In the genomic region with DNA sequence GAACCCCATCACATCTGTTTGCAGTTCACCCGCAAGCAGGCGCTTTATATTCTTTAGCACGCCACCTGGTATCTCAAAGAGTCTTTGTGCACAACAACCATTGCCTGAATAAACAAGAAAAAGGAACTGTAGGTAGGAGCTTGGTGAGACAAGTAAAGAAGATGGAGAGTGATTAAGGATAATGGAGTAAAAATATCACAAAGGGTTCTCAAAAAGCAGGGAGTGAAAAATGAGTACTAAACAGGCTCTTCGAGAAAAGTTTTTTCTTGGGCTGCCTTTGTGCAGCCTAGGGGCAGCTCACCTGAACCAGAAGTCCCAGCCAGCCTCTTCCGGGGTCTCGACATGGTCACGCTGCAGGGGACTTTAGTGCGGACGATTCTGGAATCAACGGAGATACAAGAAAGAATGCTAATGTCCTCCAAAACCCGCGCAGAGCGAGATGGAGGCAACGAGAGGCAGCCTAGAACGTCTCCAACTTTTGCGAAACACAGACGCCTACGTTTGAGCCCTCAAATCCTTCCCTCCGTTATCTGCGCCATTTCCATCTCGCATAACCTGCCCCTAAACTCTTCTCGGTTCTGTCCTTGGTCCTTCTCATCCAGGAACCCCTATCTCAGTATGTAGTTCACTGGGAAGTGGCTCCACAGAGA, we compare ENCODE assay signal across 8 cellular contexts. TPM values are rescaled to one million over a fixed set of nuclear protein-coding genes. Genes with fewer than 3 reads are reported as not detected.
A peak's percentile ranks its signal among the peaks of the same experiment; 100 is the strongest.
DNase-seq lines count a peak whose midpoint lies in the region; ATAC-seq and TF ChIP-seq lines count a peak whose summit lies in the region.

No MANE protein-coding gene starts in this region.

- no peaks in the 10 kb centered on the region for H3K9me3 Mint-ChIP-seq in activated naive CD8-positive, alpha-beta T cell treated with anti-CD3 and anti-CD28 coated beads, Interleukin-2, amount 50 U/mL, for 24 hours

- H3K27ac ChIP-seq in iPS DF 6.9 (ENCODE audit: low read length) (no peak overlapping the region), spleen (peak overlapping the region in 7 of 8 donors; percentile 47 to 88 (median 80))

- intact Hi-C loops in spleen (cut with DNase I; ENCODE audit: low total_unique reads) = loop anchor here (10.0 kb wide), 1 partner anchor 48 kb away; no protein-coding TSS in a partner anchor

- H3K27ac Mint-ChIP-seq in activated naive CD8-positive, alpha-beta T cell treated with anti-CD3 and anti-CD28 coated beads, Interleukin-2, amount 50 U/mL, for 24 hours = peak overlapping the region; percentile 86

- no peak for TF ChIP-seq CTCF in spleen (IDR thresholded peaks at IDR 0.05 in 8 of 11, conservative IDR thresholded peaks at IDR 0.05 in 3 of 11)

- TF ChIP-seq POLR2A in spleen (IDR thresholded peaks at IDR 0.05) = no peak

- H3K4me3 ChIP-seq in iPS DF 6.9 (ENCODE audit: low read length) (peak overlapping the region; percentile 71; the same call in 1 of the 2 replicates), spleen (peak overlapping the region; percentile 68 to 96 (median 88))

- peak overlapping the region; percentile 96 for H3K4me3 Mint-ChIP-seq in activated naive CD8-positive, alpha-beta T cell treated with anti-CD3 and anti-CD28 coated beads, Interleukin-2, amount 50 U/mL, for 24 hours

- peaks cover 25% of the 10 kb centered on the region for H3K4me1 Mint-ChIP-seq in activated naive CD8-positive, alpha-beta T cell treated with anti-CD3 and anti-CD28 coated beads, Interleukin-2, amount 50 U/mL, for 24 hours

- WGBS in iPS DF 6.9 (ENCODE audit: insufficient coverage, insufficient read length) = no CpG with 5 or more reads among the region's 22 CpGs
- WGBS in spleen, 5 donors = 2 to 6% (median 4%) methylated on average over 22 of the region's 22 CpGs

- peaks cover 8% of the 10 kb centered on the region for H3K36me3 Mint-ChIP-seq in activated naive CD8-positive, alpha-beta T cell treated with anti-CD3 and anti-CD28 coated beads, Interleukin-2, amount 50 U/mL, for 24 hours (ENCODE audit: low read depth)

- peak; percentile 30 for ATAC-seq in HG02642 (IDR thresholded peaks at IDR 0.05; ENCODE audit: poor library complexity, unreplicated experiment)
- ATAC-seq in activated naive CD8-positive, alpha-beta T cell treated with anti-CD3 and anti-CD28 coated beads, Interleukin-2, amount 50 U/mL, for 24 hours = peak; percentile 16

- no peaks in the 10 kb centered on the region for H3K27me3 Mint-ChIP-seq in activated naive CD8-positive, alpha-beta T cell treated with anti-CD3 and anti-CD28 coated beads, Interleukin-2, amount 50 U/mL, for 24 hours

- H3K36me3 ChIP-seq in iPS DF 6.9 (ENCODE audit: control insufficient read depth, insufficient read depth, low read length) = peaks cover 3% of the 10 kb centered on the region; the same call in 1 of the 2 replicates
- peaks cover 2 to 51% (median 38%) of the 10 kb centered on the region in 6 donors for H3K36me3 ChIP-seq in spleen

- DNase-seq in NOMO-1 (lab: John Stamatoyannopoulos, UW; ENCODE audit: unreplicated experiment in 2 of 2) (peak; percentile 42 to 54), NOMO-1 treated with dmso at 0.1 percent for 144 hours (lab: John Stamatoyannopoulos, UW; ENCODE audit: unreplicated experiment) (no peak), NCI-H146 treated with DMSO at 0.1 percent for 48 hours (lab: John Stamatoyannopoulos, UW; ENCODE audit: unreplicated experiment) (peak; percentile 83), iPS DF 6.9 (ENCODE audit: low read depth, low spot score) (no peak), spleen (peak; percentile 82), SKM-1 (lab: John Stamatoyannopoulos, UW; ENCODE audit: unreplicated experiment) (no peak)
- peak; percentile 34 for DNase-seq in activated naive CD8-positive, alpha-beta T cell treated with anti-CD3 and anti-CD28 coated beads, Interleukin-2, amount 50 U/mL, for 24 hours

- H3K9me3 ChIP-seq in iPS DF 6.9 (ENCODE audit: control insufficient read depth, insufficient read depth, low read length) (no peaks in the 10 kb centered on the region), spleen (no peaks in the 10 kb centered on the region)

- H3K4me1 ChIP-seq in iPS DF 6.9 (ENCODE audit: control insufficient read depth, insufficient read depth, low read length) (no peaks in the 10 kb centered on the region; the same call in 1 of the 2 replicates), spleen (peaks cover 10 to 70% (median 36%) of the 10 kb centered on the region in 6 donors)

- H3K27me3 ChIP-seq in iPS DF 6.9 (ENCODE audit: control insufficient read depth, insufficient read depth, low read length) (no peaks in the 10 kb centered on the region), spleen (replicated peaks in 1 of 7) (no peaks in the 10 kb centered on the region)

RNA-seq across cellular contexts. Expression of gene THYN1, which starts 0.5 kb away (rescaled TPM):
- 10 to 100 TPM; 24.5 to 54.8 (median 36.7) TPM for total RNA-seq in spleen
- 10 to 100 TPM; 40.1 to 54.2 (median 51.9) TPM for polyA plus RNA-seq in spleen

RNA-seq across cellular contexts. Expression of gene ACAD8, which starts 0.7 kb away (rescaled TPM):
- 10 to 100 TPM; 19.7 to 37.5 (median 28.4) TPM for total RNA-seq in spleen
- 10 to 100 TPM; 15.7 to 20.5 (median 18.9) TPM for polyA plus RNA-seq in spleen

RNA-seq across cellular contexts. Expression of gene GLB1L3, which starts 23.5 kb away (rescaled TPM):
- total RNA-seq in spleen = under 1 TPM in 4 of 7 donors, not detected in 3; 0.14 to 0.25 (median 0.22) TPM
- polyA plus RNA-seq in spleen = under 1 TPM in 2 of 3 donors, not detected in 1; 0.13 to 0.21 TPM

RNA-seq across cellular contexts. Expression of gene VPS26B, which starts 28.2 kb away (rescaled TPM):
- 10 to 100 TPM; 31.1 to 48.9 (median 43.2) TPM for total RNA-seq in spleen
- polyA plus RNA-seq in spleen = 10 to 100 TPM in 2 of 3 donors, 1 to 10 TPM in 1; 9.7 to 14.8 (median 11.6) TPM

RNA-seq across cellular contexts. Expression of gene NCAPD3, which starts 28.9 kb away (rescaled TPM):
- 10 to 100 TPM; 20.2 to 33.0 (median 24.3) TPM for total RNA-seq in spleen
- polyA plus RNA-seq in spleen = 1 to 10 TPM; 3.0 to 5.5 (median 4.0) TPM

Comparison
In these comparisons a context has a peak if more than half of its experiments do, and no peak if none do; other contexts are left out.
1. DNase-seq: peak in NOMO-1 (2 of 2), NCI-H146 treated with DMSO at 0.1 percent for 48 hours (single experiment), activated naive CD8-positive, alpha-beta T cell treated with anti-CD3 and anti-CD28 coated beads, Interleukin-2, amount 50 U/mL, for 24 hours (single experiment) and spleen (single experiment); none in NOMO-1 treated with dmso at 0.1 percent for 144 hours (single experiment), iPS DF 6.9 (single experiment) and SKM-1 (single experiment).